Comparison of ENCODE assay signal across 17 cellular contexts in the genomic region with DNA sequence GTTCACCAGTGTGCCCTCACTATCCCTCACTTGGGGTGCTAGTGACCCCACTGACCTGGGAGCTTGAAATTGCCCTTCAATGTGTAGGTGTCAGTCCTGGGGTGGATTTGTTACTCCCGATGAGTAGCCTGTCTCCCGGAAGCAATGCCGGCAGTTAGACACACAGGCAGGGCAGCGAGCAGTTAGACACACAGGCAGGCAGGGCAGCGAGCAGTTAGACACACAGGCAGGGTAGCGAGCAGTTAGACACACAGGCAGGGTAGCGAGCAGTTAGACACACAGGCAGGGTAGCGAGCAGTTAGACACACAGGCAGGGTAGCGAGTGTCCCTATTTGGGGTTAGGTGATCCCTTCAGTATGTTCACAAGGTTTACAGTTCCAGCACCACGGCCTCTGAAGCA. TPM values are rescaled to one million over a fixed set of nuclear protein-coding genes. Genes with fewer than 3 reads are reported as not detected.
DNase-seq lines count a peak whose midpoint lies in the region; ATAC-seq and TF ChIP-seq lines count a peak whose summit lies in the region.
"Had no signal": no experiment of that assay in that cellular context is flagged by ENCODE, and none has a peak within 500 bp of the region (broad histone marks: within the 10 kb centered on the region; RNA-seq: fewer than 3 reads in every experiment).

No MANE protein-coding gene starts in this region.

- DNase-seq in activated naive CD4-positive, alpha-beta T cell treated with anti-CD3 and anti-CD28 coated beads, Interleukin-2, amount 10 ng/mL, durations not matched to agents 7 days and 5 days, result peak; percentile 7
- DNase-seq in activated naive CD4-positive, alpha-beta T cell treated with anti-CD3 and anti-CD28 coated beads for 36 hours, result no peak
- DNase-seq in islet precursor cell, result peak; percentile 26
- peak; percentile 55 for DNase-seq in spleen
- no peak for DNase-seq in stimulated activated naive B cell treated with anti-CD40 and anti-IgM and Interleukin-4, amounts not matched to agents 10 μg/mL and 1 μg/mL and 100 μg/mL, for 72 hours
- DNase-seq: 8988T; AML-193; CD8-positive, alpha-beta memory T cell; DND-41; GDM1; GM23248; H7 had no signal

- H3K4me1 Mint-ChIP-seq in activated naive CD4-positive, alpha-beta T cell treated with anti-CD3 and anti-CD28 coated beads, Interleukin-2, amount 10 ng/mL, durations not matched to agents 7 days and 5 days, result no peaks in the 10 kb centered on the region
- H3K4me1 Mint-ChIP-seq in activated naive CD4-positive, alpha-beta T cell treated with anti-CD3 and anti-CD28 coated beads for 36 hours (ENCODE audit: low read depth), result no peaks in the 10 kb centered on the region
- peaks cover 3% of the 10 kb centered on the region in 2 donors for H3K4me1 Mint-ChIP-seq in stimulated activated naive B cell treated with anti-CD40 and anti-IgM and Interleukin-4, amounts not matched to agents 10 μg/mL and 1 μg/mL and 100 μg/mL, for 72 hours
- H3K4me1 Mint-ChIP-seq: CD8-positive, alpha-beta memory T cell had no signal

- no peaks in the 10 kb centered on the region for H3K36me3 Mint-ChIP-seq in activated naive CD4-positive, alpha-beta T cell treated with anti-CD3 and anti-CD28 coated beads, Interleukin-2, amount 10 ng/mL, durations not matched to agents 7 days and 5 days
- H3K36me3 Mint-ChIP-seq in activated naive CD4-positive, alpha-beta T cell treated with anti-CD3 and anti-CD28 coated beads for 36 hours (ENCODE audit: low read depth), result no peaks in the 10 kb centered on the region
- no peaks in the 10 kb centered on the region for H3K36me3 Mint-ChIP-seq in stimulated activated naive B cell treated with anti-CD40 and anti-IgM and Interleukin-4, amounts not matched to agents 10 μg/mL and 1 μg/mL and 100 μg/mL, for 72 hours
- H3K36me3 Mint-ChIP-seq: CD8-positive, alpha-beta memory T cell had no signal

- intact Hi-C loops in activated naive CD4-positive, alpha-beta T cell treated with anti-CD3 and anti-CD28 coated beads for 36 hours (cut with micrococcal nuclease), result no loop called here
- intact Hi-C loops in spleen (cut with DNase I; ENCODE audit: low total_unique reads), result no loop called here

- 85 to 93% (median 92%) methylated on average over 9 to 10 of the region's 10 CpGs for WGBS in spleen, 5 donors

- no peak for TF ChIP-seq POLR2A in spleen (IDR thresholded peaks at IDR 0.05)

- CTCF ChIA-PET in activated naive CD4-positive, alpha-beta T cell treated with anti-CD3 and anti-CD28 coated beads, Interleukin-2, amount 10 ng/mL, durations not matched to agents 7 days and 5 days (lab: Charles Lee), result interaction anchor here (0.7 to 3.1 kb wide), 2 partner anchors 20 to 182 kb away, joined by 3 to 8 read pairs; no protein-coding TSS in a partner anchor
- CTCF ChIA-PET in activated naive CD4-positive, alpha-beta T cell treated with anti-CD3 and anti-CD28 coated beads for 36 hours (lab: Charles Lee), result interaction anchor here (1.5 kb wide), 1 partner anchor 21 kb away, joined by 6 read pairs; no protein-coding TSS in a partner anchor

- H3K27me3 ChIP-seq in spleen (replicated peaks in 1 of 7), result peaks cover 0 to 7% (median 0%) of the 10 kb centered on the region in 7 donors
- H3K27me3 ChIP-seq: BLaER1 had no signal

- H3K36me3 ChIP-seq in spleen, result no peaks in the 10 kb centered on the region
- H3K36me3 ChIP-seq: BLaER1 had no signal

- no peak overlapping the region for H3K4me3 ChIP-seq in spleen
- H3K4me3 ChIP-seq: BLaER1, GM23248 had no signal

- no peak for TF ChIP-seq CTCF in spleen (IDR thresholded peaks at IDR 0.05 in 8 of 11, conservative IDR thresholded peaks at IDR 0.05 in 3 of 11)

- no peak for ATAC-seq in stimulated activated naive B cell treated with anti-CD40 and anti-IgM and Interleukin-4, amounts not matched to agents 10 μg/mL and 1 μg/mL and 100 μg/mL, for 72 hours (replicated peaks)
- no peak for ATAC-seq in GM18861 (IDR thresholded peaks at IDR 0.05; ENCODE audit: unreplicated experiment)
- no peak for ATAC-seq in HG03460 (IDR thresholded peaks at IDR 0.05; ENCODE audit: unreplicated experiment)

- peaks cover 0 to 16% (median 8%) of the 10 kb centered on the region in 6 donors for H3K4me1 ChIP-seq in spleen
- H3K4me1 ChIP-seq: Caco-2 had no signal

- no peaks in the 10 kb centered on the region for H3K9me3 Mint-ChIP-seq in activated naive CD4-positive, alpha-beta T cell treated with anti-CD3 and anti-CD28 coated beads, Interleukin-2, amount 10 ng/mL, durations not matched to agents 7 days and 5 days
- H3K9me3 Mint-ChIP-seq in activated naive CD4-positive, alpha-beta T cell treated with anti-CD3 and anti-CD28 coated beads for 36 hours, result no peaks in the 10 kb centered on the region
- H3K9me3 Mint-ChIP-seq in stimulated activated naive B cell treated with anti-CD40 and anti-IgM and Interleukin-4, amounts not matched to agents 10 μg/mL and 1 μg/mL and 100 μg/mL, for 72 hours, result no peaks in the 10 kb centered on the region
- H3K9me3 Mint-ChIP-seq: CD8-positive, alpha-beta memory T cell; IgD-negative memory B cell had no signal

- H3K4me3 Mint-ChIP-seq in activated naive CD4-positive, alpha-beta T cell treated with anti-CD3 and anti-CD28 coated beads, Interleukin-2, amount 10 ng/mL, durations not matched to agents 7 days and 5 days, result no peak overlapping the region
- no peak overlapping the region for H3K4me3 Mint-ChIP-seq in activated naive CD4-positive, alpha-beta T cell treated with anti-CD3 and anti-CD28 coated beads for 36 hours
- H3K4me3 Mint-ChIP-seq in stimulated activated naive B cell treated with anti-CD40 and anti-IgM and Interleukin-4, amounts not matched to agents 10 μg/mL and 1 μg/mL and 100 μg/mL, for 72 hours, result no peak overlapping the region
- H3K4me3 Mint-ChIP-seq: CD8-positive, alpha-beta memory T cell; IgD-negative memory B cell had no signal

- H3K27ac ChIP-seq in spleen, result no peak overlapping the region
- H3K27ac ChIP-seq: BLaER1, GM23248 had no signal

- H3K27ac Mint-ChIP-seq in activated naive CD4-positive, alpha-beta T cell treated with anti-CD3 and anti-CD28 coated beads, Interleukin-2, amount 10 ng/mL, durations not matched to agents 7 days and 5 days, result no peak overlapping the region
- H3K27ac Mint-ChIP-seq in activated naive CD4-positive, alpha-beta T cell treated with anti-CD3 and anti-CD28 coated beads for 36 hours, result no peak overlapping the region
- no peak overlapping the region for H3K27ac Mint-ChIP-seq in stimulated activated naive B cell treated with anti-CD40 and anti-IgM and Interleukin-4, amounts not matched to agents 10 μg/mL and 1 μg/mL and 100 μg/mL, for 72 hours

- no peaks in the 10 kb centered on the region for H3K9me3 ChIP-seq in spleen
- H3K9me3 ChIP-seq: BLaER1, Caco-2 had no signal

- H3K27me3 Mint-ChIP-seq in activated naive CD4-positive, alpha-beta T cell treated with anti-CD3 and anti-CD28 coated beads, Interleukin-2, amount 10 ng/mL, durations not matched to agents 7 days and 5 days, result peaks cover 6% of the 10 kb centered on the region
- H3K27me3 Mint-ChIP-seq in activated naive CD4-positive, alpha-beta T cell treated with anti-CD3 and anti-CD28 coated beads for 36 hours (ENCODE audit: low read depth), result no peaks in the 10 kb centered on the region
- no peaks in the 10 kb centered on the region for H3K27me3 Mint-ChIP-seq in stimulated activated naive B cell treated with anti-CD40 and anti-IgM and Interleukin-4, amounts not matched to agents 10 μg/mL and 1 μg/mL and 100 μg/mL, for 72 hours

RNA-seq across cellular contexts. Expression of a gene that starts 44.0 kb away (rescaled TPM):
- total RNA-seq in activated naive CD4-positive, alpha-beta T cell treated with anti-CD3 and anti-CD28 coated beads for 36 hours, result not detected
- 1 to 10 TPM in 4 of 7 donors, under 1 TPM in 2, not detected in 1; 0.46 to 1.9 (median 1.3) TPM for total RNA-seq in spleen
- polyA plus RNA-seq in spleen, result under 1 TPM; 0.02 to 0.22 (median 0.07) TPM
- total RNA-seq: CD8-positive, alpha-beta memory T cell; GM23248 had no signal
- polyA plus RNA-seq: CD8-positive, alpha-beta memory T cell; GM23248; IgD-negative memory B cell had no signal

Comparison
In these comparisons a context has a peak if more than half of its experiments do, and no peak if none do; other contexts are left out.
1. DNase-seq: peak in activated naive CD4-positive, alpha-beta T cell treated with anti-CD3 and anti-CD28 coated beads, Interleukin-2, amount 10 ng/mL, durations not matched to agents 7 days and 5 days (single experiment), islet precursor cell (single experiment) and spleen (single experiment); none in activated naive CD4-positive, alpha-beta T cell treated with anti-CD3 and anti-CD28 coated beads for 36 hours (single experiment) and stimulated activated naive B cell treated with anti-CD40 and anti-IgM and Interleukin-4, amounts not matched to agents 10 μg/mL and 1 μg/mL and 100 μg/mL, for 72 hours (single experiment).